In genomic region chr10:120456626-120457430, GRCh38 we compare ENCODE assay signal across 8 cellular contexts. TPM values are rescaled to one million over a fixed set of nuclear protein-coding genes. Genes with fewer than 3 reads are reported as not detected.
DNase-seq lines count a peak whose midpoint lies in the region; ATAC-seq, FAIRE-seq and TF ChIP-seq lines count a peak whose summit lies in the region.

TSS of gene PLPP4 (plus strand) at chr10:120457227. CDS start at chr10:120457306, 79 bp downstream.

- in situ Hi-C loops in HAP-1 (cut with MboI; ENCODE audit: low sequenced_read_pairs): no loop called here

- peaks cover 44% of the 10 kb centered on the region for H3K27me3 Mint-ChIP-seq in activated T-cell treated with anti-CD3 and anti-CD28 coated beads, Interleukin-2, amount 50 U/mL, for 24 hours

- peak within 1 kb of the TSS; percentile 53 for H2AK5ac ChIP-seq in trophoblast cell (ENCODE audit: low read length)

- H2BK120ac ChIP-seq in trophoblast cell (ENCODE audit: insufficient read depth, low read length, poor library complexity): peak within 1 kb of the TSS; percentile 50

- no peak within 1 kb of the TSS for H3K9ac ChIP-seq in trophoblast cell (ENCODE audit: low read length)

- H4K12ac ChIP-seq in trophoblast cell (ENCODE audit: low read depth, low read length): peak within 1 kb of the TSS; percentile 7

- H3K27ac ChIP-seq in WERI-Rb-1: peak within 1 kb of the TSS; percentile 87
- H3K27ac ChIP-seq in heart right ventricle: no peak within 1 kb of the TSS
- H3K27ac ChIP-seq in trophoblast cell (ENCODE audit: low read depth, low read length): no peak within 1 kb of the TSS

- intact Hi-C loops in heart right ventricle (cut with DNase I): no loop called here

- peak within 1 kb of the TSS; percentile 73 for H4K8ac ChIP-seq in trophoblast cell (ENCODE audit: low read depth, low read length)

- 0 out of 2 replicates have a peak, but pooled peaks cover 4% of the 10 kb centered on the region for H3K27me3 ChIP-seq in HAP-1 (ENCODE audit: low read depth)
- H3K27me3 ChIP-seq in WERI-Rb-1 (ENCODE audit: insufficient read depth, low read depth, severe bottlenecking): no peaks in the 10 kb centered on the region
- peaks cover 5 to 69% (median 64%) of the 10 kb centered on the region in 7 donors for H3K27me3 ChIP-seq in heart right ventricle
- H3K27me3 ChIP-seq in trophoblast cell (ENCODE audit: insufficient read depth, low read length): peaks cover 12% of the 10 kb centered on the region

- no peak for TF ChIP-seq POLR2A in GM12892 (IDR thresholded peaks at IDR 0.05; ENCODE audit: low read depth, low read length)

- peak within 1 kb of the TSS; percentile 43 for H2BK5ac ChIP-seq in trophoblast cell (ENCODE audit: low read depth, low read length, poor library complexity)

- H3K9me3 Mint-ChIP-seq in activated T-cell treated with anti-CD3 and anti-CD28 coated beads, Interleukin-2, amount 50 U/mL, for 24 hours: no peaks in the 10 kb centered on the region

- no peak for TF ChIP-seq CTCF in WERI-Rb-1 (IDR thresholded peaks at IDR 0.05; ENCODE audit: low read depth, low read length)
- no peak for TF ChIP-seq CTCF in heart right ventricle (IDR thresholded peaks at IDR 0.05)

- H3K36me3 ChIP-seq in HAP-1 (replicated peaks) (no peaks in the 10 kb centered on the region), WERI-Rb-1 (no peaks in the 10 kb centered on the region), heart right ventricle (no peaks in the 10 kb centered on the region), trophoblast cell (ENCODE audit: control insufficient read depth in 1 of 2, insufficient read depth in 2 of 2, low read length in 2 of 2) (no peaks in the 10 kb centered on the region)

- H3K4me2 ChIP-seq in trophoblast cell (ENCODE audit: low read length): peak within 1 kb of the TSS; percentile 81

- H3K4me1 Mint-ChIP-seq in activated T-cell treated with anti-CD3 and anti-CD28 coated beads, Interleukin-2, amount 50 U/mL, for 24 hours (ENCODE audit: low read depth): peaks cover 2% of the 10 kb centered on the region

- peak within 1 kb of the TSS; percentile 73 for H2AFZ ChIP-seq in trophoblast cell (ENCODE audit: insufficient read depth, low read length, poor library complexity)

- H4K91ac ChIP-seq in trophoblast cell (ENCODE audit: low read depth, low read length): peak within 1 kb of the TSS; percentile 62

- peak within 1 kb of the TSS; percentile 27 for H3K4me3 ChIP-seq in HAP-1
- H3K4me3 ChIP-seq in WERI-Rb-1 (ENCODE audit: low read depth, low read length): peak within 1 kb of the TSS; percentile 78
- peak within 1 kb of the TSS in 9 of 10 donors; percentile 16 to 47 (median 41) for H3K4me3 ChIP-seq in heart right ventricle
- H3K4me3 ChIP-seq in trophoblast cell (ENCODE audit: low read depth, low read length): peak within 1 kb of the TSS; percentile 70

- peaks cover 10% of the 10 kb centered on the region for H3K79me1 ChIP-seq in trophoblast cell (ENCODE audit: low read length)

- H2BK12ac ChIP-seq in trophoblast cell (ENCODE audit: low read length): peak within 1 kb of the TSS; percentile 52

- H3K18ac ChIP-seq in trophoblast cell (ENCODE audit: low read length): peak within 1 kb of the TSS; percentile 72

- 0 to 1% methylated on average over 59 to 91 of the region's 92 CpGs for WGBS in heart right ventricle, 2 donors
- no CpG with 5 or more reads among the region's 92 CpGs for WGBS in trophoblast cell (ENCODE audit: extremely low coverage, insufficient coverage, insufficient read length)

- H3K4me3 Mint-ChIP-seq in activated T-cell treated with anti-CD3 and anti-CD28 coated beads, Interleukin-2, amount 50 U/mL, for 24 hours: no peak within 1 kb of the TSS

- peak; percentile 36 for DNase-seq in Ammon's horn (ENCODE audit: low spot score)
- peak; percentile 24 to 61 for DNase-seq in HAP-1 (ENCODE audit: low spot score in 2 of 2)
- peak; percentile 64 for DNase-seq in WERI-Rb-1
- DNase-seq in heart right ventricle: peak in 1 of 2 donors; percentile 12
- peak in 1 of 2 donors; percentile 17 for DNase-seq in trophoblast cell
- no peak for DNase-seq in GM12892 (ENCODE audit: insufficient read length)
- no peak for DNase-seq in activated T-cell treated with anti-CD3 and anti-CD28 coated beads, Interleukin-2, amount 50 U/mL, for 24 hours

- H3K23ac ChIP-seq in trophoblast cell (ENCODE audit: low read length): no peak within 1 kb of the TSS

- H3K4me1 ChIP-seq in HAP-1 (no peaks in the 10 kb centered on the region), heart right ventricle (peaks cover 3 to 15% (median 11%) of the 10 kb centered on the region in 9 donors), trophoblast cell (ENCODE audit: control insufficient read depth in 1 of 2, insufficient read depth in 2 of 2, low read length in 2 of 2) (peaks cover 18 to 21% of the 10 kb centered on the region in 2 experiments)

- H3K4ac ChIP-seq in trophoblast cell (ENCODE audit: low read depth, low read length): peak within 1 kb of the TSS; percentile 55

- peak within 1 kb of the TSS; percentile 64 for H3K14ac ChIP-seq in trophoblast cell (ENCODE audit: low read length)

- no peak within 1 kb of the TSS for H3K27ac Mint-ChIP-seq in activated T-cell treated with anti-CD3 and anti-CD28 coated beads, Interleukin-2, amount 50 U/mL, for 24 hours

- H3K9me3 ChIP-seq in HAP-1 (no peaks in the 10 kb centered on the region), WERI-Rb-1 (ENCODE audit: severe bottlenecking) (no peaks in the 10 kb centered on the region), heart right ventricle (no peaks in the 10 kb centered on the region), trophoblast cell (ENCODE audit: insufficient read depth, low read depth, low read length) (no peaks in the 10 kb centered on the region)

- H3K79me2 ChIP-seq in trophoblast cell (ENCODE audit: control insufficient read depth, insufficient read depth, low read length, poor library complexity): peaks cover 2% of the 10 kb centered on the region

- no peak for FAIRE-seq in GM12892 (lab: Jason Lieb, UNC)

- ATAC-seq in heart right ventricle (peak in 5 of 8 donors; percentile 17 to 74 (median 60)), HG03045 (IDR thresholded peaks at IDR 0.05; ENCODE audit: unreplicated experiment) (no peak)

- H3K36me3 Mint-ChIP-seq in activated T-cell treated with anti-CD3 and anti-CD28 coated beads, Interleukin-2, amount 50 U/mL, for 24 hours (ENCODE audit: low read depth): no peaks in the 10 kb centered on the region

RNA-seq across cellular contexts. Expression of gene PLPP4, which starts in this region (rescaled TPM):
- total RNA-seq in heart right ventricle: not detected
- not detected for polyA plus RNA-seq in heart right ventricle
- polyA plus RNA-seq in trophoblast cell (2013): 3.8 and 4.7 TPM in 2 replicates
- not detected for polyA plus RNA-seq in GM12892 (2012; ENCODE audit: missing spikeins)

Comparison
In these comparisons a context has a peak if more than half of its experiments do, and no peak if none do; other contexts are left out.
1. Peak in ATAC-seq and H3K4me3 ChIP-seq in heart right ventricle; RNA of the gene not detected or under 1 TPM.
2. DNase-seq: peak in Ammon's horn (single experiment), HAP-1 (2 of 2) and WERI-Rb-1 (single experiment); none in GM12892 (single experiment) and activated T-cell treated with anti-CD3 and anti-CD28 coated beads, Interleukin-2, amount 50 U/mL, for 24 hours (single experiment).
3. H3K4me3 ChIP-seq: peak in every context shown above with its lines; median percentile 78 in WERI-Rb-1; 70 in trophoblast cell; 41 in heart right ventricle; 27 in HAP-1.